7 cellular contexts compared by ENCODE assay signal in the genomic region with DNA sequence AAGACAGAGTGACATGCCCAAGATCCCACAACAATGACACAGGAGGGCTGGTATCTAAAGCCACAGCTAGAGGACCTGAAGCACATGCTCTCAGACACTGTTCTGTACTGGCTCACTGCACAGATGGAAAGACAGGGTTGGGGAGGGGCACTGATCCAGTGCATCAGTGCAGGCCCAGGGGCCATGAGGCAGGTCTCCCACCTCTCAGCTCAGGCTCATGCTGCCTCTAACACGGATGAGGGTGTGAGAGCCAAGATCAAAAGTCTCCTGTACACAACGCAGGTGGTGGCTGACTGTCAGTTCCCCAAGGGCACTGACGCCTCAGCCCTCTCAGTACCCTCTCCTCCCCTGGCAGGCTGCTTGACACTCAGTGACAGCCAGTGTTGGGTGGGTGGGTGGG. TPM values are rescaled to one million over a fixed set of nuclear protein-coding genes. Genes with fewer than 3 reads are reported as not detected.
DNase-seq lines count a peak whose midpoint lies in the region; ATAC-seq, FAIRE-seq and TF ChIP-seq lines count a peak whose summit lies in the region.

No MANE protein-coding gene starts in this region.

- TF ChIP-seq POLR2A in endothelial cell of umbilical vein (IDR thresholded peaks at IDR 0.05; ENCODE audit: low read depth, low read length): no peak

- DNase-seq in activated CD4-positive, alpha-beta T cell treated with anti-CD3 and anti-CD28 coated beads for 1 hour: peak; percentile 39
- DNase-seq in endothelial cell of umbilical vein (ENCODE audit: low read depth, low spot score) (peak; percentile 39), RKO (ENCODE audit: low spot score) (no peak), iPS-NIHi11 (ENCODE audit: low spot score) (no peak), UCSD-AML1 (lab: John Stamatoyannopoulos, UW; ENCODE audit: unreplicated experiment) (no peak)
- DNase-seq in stimulated activated CD4-positive, alpha-beta T cell treated with anti-CD3 and anti-CD28 coated beads, TNF-alpha, amount 100 ng/mL, for 4 hours (ENCODE audit: low read depth in 3 of 3): peak in 2 of 3 experiments; percentile 52 to 58

- dilution Hi-C loops in endothelial cell of umbilical vein (cut with MboI; ENCODE audit: extremely low pct_ligation_motif_present, low sequenced_read_pairs): no loop called here

- BruUV-seq in endothelial cell of umbilical vein (replicated peaks; lab: Mats Ljungman, UMichigan): no TSS peak

- ATAC-seq in HG02981 (IDR thresholded peaks at IDR 0.05; ENCODE audit: unreplicated experiment): peak; percentile 17

- H3K9ac ChIP-seq in endothelial cell of umbilical vein (replicated peaks; ENCODE audit: extremely low read depth, insufficient read depth, low read length): peak overlapping the region; percentile 14

- no peak for FAIRE-seq in endothelial cell of umbilical vein (lab: Jason Lieb, UNC)

- H3K27ac ChIP-seq in endothelial cell of umbilical vein (ENCODE audit: insufficient read depth, low read depth, low read length): peak overlapping the region; percentile 3

- H3K79me2 ChIP-seq in endothelial cell of umbilical vein (ENCODE audit: control insufficient read depth, insufficient read depth, low read length): peaks cover 88% of the 10 kb centered on the region

- H3K27me3 ChIP-seq in endothelial cell of umbilical vein (ENCODE audit: control insufficient read depth in 2 of 2, insufficient read depth in 2 of 2, low read length in 2 of 2): no peaks in the 10 kb centered on the region

- no peak overlapping the region for H3K4me3 ChIP-seq in endothelial cell of umbilical vein (replicated peaks in 1 of 3; ENCODE audit: insufficient read depth in 1 of 3, low read depth in 1 of 3, low read length in 3 of 3)

- H3K4me2 ChIP-seq in endothelial cell of umbilical vein (ENCODE audit: insufficient read depth, low read length): no peak overlapping the region

- no peak overlapping the region for H2AFZ ChIP-seq in endothelial cell of umbilical vein (ENCODE audit: low read depth, low read length)

- intact Hi-C loops in endothelial cell of umbilical vein (cut with micrococcal nuclease): no loop called here

- no peak for TF ChIP-seq CTCF in endothelial cell of umbilical vein (IDR thresholded peaks at IDR 0.05; ENCODE audit: extremely low read depth in 1 of 2, insufficient read depth in 1 of 2, low read depth in 1 of 2, low read length in 2 of 2)

- no peaks in the 10 kb centered on the region for H3K36me3 ChIP-seq in endothelial cell of umbilical vein (ENCODE audit: control insufficient read depth in 2 of 2, extremely low read depth in 1 of 2, insufficient read depth in 2 of 2, low read length in 2 of 2)

- peaks cover 57% of the 10 kb centered on the region for H3K4me1 ChIP-seq in endothelial cell of umbilical vein (ENCODE audit: control insufficient read depth, extremely low read depth, insufficient read depth, low read length)

- no peaks in the 10 kb centered on the region for H3K9me1 ChIP-seq in endothelial cell of umbilical vein (replicated peaks; ENCODE audit: control insufficient read depth, extremely low read depth, insufficient read depth, low read length)

- no peaks in the 10 kb centered on the region for H3K9me3 ChIP-seq in endothelial cell of umbilical vein (replicated peaks; ENCODE audit: control insufficient read depth, insufficient read depth, low read length)

- no peaks in the 10 kb centered on the region for H4K20me1 ChIP-seq in endothelial cell of umbilical vein (replicated peaks; ENCODE audit: control insufficient read depth, extremely low read depth, insufficient read depth, low read length)

- CTCF ChIA-PET in endothelial cell of umbilical vein (lab: Charles Lee): interaction anchor here (1.0 to 3.0 kb wide), 8 partner anchors 10 to 441 kb away, joined by 3 to 14 read pairs (median 6); a partner anchor contains a TSS

- POLR2A ChIA-PET in endothelial cell of umbilical vein (lab: Charles Lee): interaction anchor here (1.0 kb wide), 1 partner anchor 14 kb away, joined by 5 read pairs; no protein-coding TSS in a partner anchor

TF ChIP-seq in endothelial cell of umbilical vein, 7 proteins besides CTCF, POLR2A, EP300 and RAD21:
- TF ChIP-seq GATA2 (IDR thresholded peaks at IDR 0.05; ENCODE audit: insufficient read depth, insufficient read length, low read depth, low read length) (no peak), FOS (IDR thresholded peaks at IDR 0.05; ENCODE audit: borderline replicate concordance, insufficient read depth, low read length) (no peak), JUN (IDR thresholded peaks at IDR 0.05; ENCODE audit: borderline replicate concordance, insufficient read depth, insufficient read length, low read depth) (no peak), POLR2AphosphoS5 (IDR thresholded peaks at IDR 0.05; ENCODE audit: insufficient read depth, low read depth, low read length) (no peak), EZH2 (IDR thresholded peaks at IDR 0.05; ENCODE audit: borderline replicate concordance, low read depth, low read length, severe bottlenecking) (no peak), MYC (IDR thresholded peaks at IDR 0.05; ENCODE audit: low read depth, low read length) (no peak)
- TF ChIP-seq, protein P1, sequence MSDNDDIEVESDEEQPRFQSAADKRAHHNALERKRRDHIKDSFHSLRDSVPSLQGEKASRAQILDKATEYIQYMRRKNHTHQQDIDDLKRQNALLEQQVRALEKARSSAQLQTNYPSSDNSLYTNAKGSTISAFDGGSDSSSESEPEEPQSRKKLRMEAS (IDR thresholded peaks at IDR 0.05; ENCODE audit: insufficient read depth, insufficient read length): no peak

RNA-seq across cellular contexts. Expression of a gene that starts 10.9 kb away (rescaled TPM):
- total RNA-seq in endothelial cell of umbilical vein: 124 TPM in 2 replicates
- 50.0 and 53.3 TPM in 2 replicates for polyA plus RNA-seq in endothelial cell of umbilical vein
- 51.0 and 57.8 TPM in 2 replicates for polyA plus RNA-seq in endothelial cell of umbilical vein (2011; cell fraction: cytosol; rRNA removed)
- polyA plus RNA-seq in endothelial cell of umbilical vein (2011; cell fraction: nucleus; rRNA removed): 75.3 and 79.7 TPM in 2 replicates
- 72.5 and 82.9 TPM in 2 replicates for polyA plus RNA-seq in endothelial cell of umbilical vein (2012)
- polyA minus RNA-seq in endothelial cell of umbilical vein: 50.3 and 57.7 TPM in 2 replicates
- 17.2 TPM for polyA minus RNA-seq in endothelial cell of umbilical vein (2011; cell fraction: cytosol; rRNA and poly(A)+ RNA removed)
- 35.9 and 37.0 TPM in 2 replicates for polyA minus RNA-seq in endothelial cell of umbilical vein (2011; cell fraction: nucleus; rRNA and poly(A)+ RNA removed)

Comparison
In these comparisons a context has a peak if more than half of its experiments do, and no peak if none do; other contexts are left out.
1. DNase-seq: peak in activated CD4-positive, alpha-beta T cell treated with anti-CD3 and anti-CD28 coated beads for 1 hour (single experiment), endothelial cell of umbilical vein (single experiment) and stimulated activated CD4-positive, alpha-beta T cell treated with anti-CD3 and anti-CD28 coated beads, TNF-alpha, amount 100 ng/mL, for 4 hours (2 of 3); none in RKO (single experiment), iPS-NIHi11 (single experiment) and UCSD-AML1 (single experiment).